Comparison of ENCODE assay signal across 11 cellular contexts in the genomic region with DNA sequence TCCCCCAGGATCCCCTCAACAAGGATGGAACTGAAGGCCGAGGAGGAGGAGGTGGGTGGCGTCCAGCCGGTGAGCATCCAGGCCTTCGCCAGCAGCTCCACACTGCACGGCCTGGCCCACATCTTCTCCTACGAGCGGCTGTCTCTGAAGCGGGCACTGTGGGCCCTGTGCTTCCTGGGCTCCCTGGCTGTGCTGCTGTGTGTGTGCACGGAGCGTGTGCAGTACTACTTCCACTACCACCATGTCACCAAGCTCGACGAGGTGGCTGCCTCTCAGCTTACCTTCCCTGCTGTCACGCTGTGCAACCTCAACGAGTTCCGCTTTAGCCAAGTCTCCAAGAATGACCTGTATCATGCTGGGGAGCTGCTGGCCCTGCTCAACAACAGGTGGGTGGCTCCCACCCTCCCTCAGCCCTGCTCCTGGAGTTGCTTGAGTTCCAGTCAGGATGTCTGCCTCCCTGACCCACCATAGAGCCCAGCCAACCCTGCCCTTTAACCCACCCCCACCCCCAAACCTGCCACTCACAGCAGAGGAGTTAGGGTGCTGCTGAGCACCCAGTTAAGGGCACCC. TPM values are rescaled to one million over a fixed set of nuclear protein-coding genes. Genes with fewer than 3 reads are reported as not detected.
DNase-seq lines count a peak whose midpoint lies in the region; ATAC-seq, FAIRE-seq and TF ChIP-seq lines count a peak whose summit lies in the region.
"Had no signal": no experiment of that assay in that cellular context is flagged by ENCODE, and none has a peak within 500 bp of the region (broad histone marks: within the 10 kb centered on the region; RNA-seq: fewer than 3 reads in every experiment).

No MANE protein-coding gene starts in this region.

- no peaks in the 10 kb centered on the region for H3K36me3 ChIP-seq in CD8-positive, alpha-beta T cell (ENCODE audit: insufficient read depth, low read length)
- H3K36me3 ChIP-seq in ascending aorta: no peaks in the 10 kb centered on the region
- H3K36me3 ChIP-seq: esophagus muscularis mucosa, suprapubic skin had no signal

- no peak for TF ChIP-seq CTCF in CD8-positive, alpha-beta T cell (IDR thresholded peaks at IDR 0.05)
- no peak for TF ChIP-seq CTCF in ascending aorta (IDR thresholded peaks at IDR 0.05)

- POLR2A ChIA-PET in CD8-positive, alpha-beta T cell (lab: Charles Lee): interaction anchor here (0.9 to 1.5 kb wide), 2 partner anchors 11 to 54 kb away, joined by 3 to 5 read pairs; no protein-coding TSS in a partner anchor
- POLR2A ChIA-PET in naive thymus-derived CD8-positive, alpha-beta T cell (lab: Charles Lee): interaction anchor here (0.6 to 2.7 kb wide), 11 partner anchors 9 to 549 kb away, joined by 3 to 19 read pairs (median 4); a partner anchor contains a TSS

- intact Hi-C loops in CD8-positive, alpha-beta T cell (cut with DNase I, micrococcal nuclease): loop anchor here (1.0 to 10.0 kb wide), 3 partner anchors 34 to 194 kb away; a partner anchor contains a TSS
- intact Hi-C loops in ascending aorta (cut with DNase I): loop anchor here (5.0 kb wide), 2 partner anchors 192 to 282 kb away; no protein-coding TSS in a partner anchor

- peak; percentile 25 for ATAC-seq in CD8-positive, alpha-beta T cell
- ATAC-seq in activated T-cell treated with anti-CD3 and anti-CD28 coated beads, Interleukin-2, amount 50 U/mL, for 72 hours (replicated peaks in 1 of 2): peak; percentile 6 to 23
- ATAC-seq in naive thymus-derived CD8-positive, alpha-beta T cell: peak; percentile 46 to 47
- ATAC-seq: right cardiac atrium had no signal

- peaks cover 49% of the 10 kb centered on the region for H3K4me1 Mint-ChIP-seq in CD8-positive, alpha-beta T cell (ENCODE audit: low read depth)
- H3K4me1 Mint-ChIP-seq in activated T-cell treated with anti-CD3 and anti-CD28 coated beads, Interleukin-2, amount 50 U/mL, for 72 hours (ENCODE audit: low read depth): peaks cover 50% of the 10 kb centered on the region
- peaks cover 44 to 61% (median 52%) of the 10 kb centered on the region in 4 donors for H3K4me1 Mint-ChIP-seq in naive thymus-derived CD8-positive, alpha-beta T cell

- H3K27ac Mint-ChIP-seq in CD8-positive, alpha-beta T cell: peak overlapping the region; percentile 60
- H3K27ac Mint-ChIP-seq in activated T-cell treated with anti-CD3 and anti-CD28 coated beads, Interleukin-2, amount 50 U/mL, for 72 hours: no peak overlapping the region
- peak overlapping the region; percentile 71 to 96 (median 90) for H3K27ac Mint-ChIP-seq in naive thymus-derived CD8-positive, alpha-beta T cell

- H3K9me3 ChIP-seq in CD8-positive, alpha-beta T cell (ENCODE audit: low read length): no peaks in the 10 kb centered on the region
- H3K9me3 ChIP-seq in ascending aorta: no peaks in the 10 kb centered on the region
- H3K9me3 ChIP-seq: esophagus muscularis mucosa, suprapubic skin had no signal

- H3K27me3 Mint-ChIP-seq in CD8-positive, alpha-beta T cell (ENCODE audit: low read depth): peaks cover 12% of the 10 kb centered on the region
- peaks cover 16% of the 10 kb centered on the region for H3K27me3 Mint-ChIP-seq in activated T-cell treated with anti-CD3 and anti-CD28 coated beads, Interleukin-2, amount 50 U/mL, for 72 hours (ENCODE audit: low read depth)
- H3K27me3 Mint-ChIP-seq in naive thymus-derived CD8-positive, alpha-beta T cell: peaks cover 4 to 22% (median 14%) of the 10 kb centered on the region in 5 donors

- H3K36me3 Mint-ChIP-seq in CD8-positive, alpha-beta T cell: peaks cover 4% of the 10 kb centered on the region
- peaks cover 2 to 3% of the 10 kb centered on the region in 2 donors for H3K36me3 Mint-ChIP-seq in activated T-cell treated with anti-CD3 and anti-CD28 coated beads, Interleukin-2, amount 50 U/mL, for 72 hours (ENCODE audit: insufficient read depth in 2 of 2)
- no peaks in the 10 kb centered on the region for H3K36me3 Mint-ChIP-seq in naive thymus-derived CD8-positive, alpha-beta T cell

- H3K27me3 ChIP-seq in CD8-positive, alpha-beta T cell (ENCODE audit: insufficient read depth, low read length): no peaks in the 10 kb centered on the region
- H3K27me3 ChIP-seq in ascending aorta: no peaks in the 10 kb centered on the region
- H3K27me3 ChIP-seq: suprapubic skin had no signal

- TF ChIP-seq POLR2A in GM12891 (IDR thresholded peaks at IDR 0.05; ENCODE audit: low read depth, low read length): no peak

- H3K4me3 Mint-ChIP-seq in CD8-positive, alpha-beta T cell: peak overlapping the region; percentile 64
- peak overlapping the region; percentile 65 to 72 for H3K4me3 Mint-ChIP-seq in activated T-cell treated with anti-CD3 and anti-CD28 coated beads, Interleukin-2, amount 50 U/mL, for 72 hours
- H3K4me3 Mint-ChIP-seq in naive thymus-derived CD8-positive, alpha-beta T cell: peak overlapping the region; percentile 61 to 91 (median 80)

- DNase-seq in CD8-positive, alpha-beta T cell: peak in 4 of 7 experiments; percentile 25 to 69 (median 38)
- no peak for DNase-seq in GM12891 (ENCODE audit: insufficient read length, low spot score)
- peak in 1 of 2 donors; percentile 40 for DNase-seq in activated T-cell treated with anti-CD3 and anti-CD28 coated beads, Interleukin-2, amount 50 U/mL, for 72 hours
- DNase-seq in naive thymus-derived CD8-positive, alpha-beta T cell: peak in 5 of 10 donors; percentile 21 to 71 (median 49)
- DNase-seq in cerebellar nuclear complex (lab: John Stamatoyannopoulos, UW): no peak
- no peak for DNase-seq in ascending aorta (ENCODE audit: low spot score in 2 of 2)
- no peak for DNase-seq in HUDEP-2 (lab: John Stamatoyannopoulos, UW; ENCODE audit: unreplicated experiment in 76 of 76)
- DNase-seq: NCI-H1092 had no signal

- peaks cover 51% of the 10 kb centered on the region for H3K4me1 ChIP-seq in CD8-positive, alpha-beta T cell (ENCODE audit: insufficient read depth, low read length)
- H3K4me1 ChIP-seq in ascending aorta: peaks cover 2 to 5% of the 10 kb centered on the region in 2 donors

- H3K4me3 ChIP-seq in CD8-positive, alpha-beta T cell (ENCODE audit: low read depth, low read length): peak overlapping the region; percentile 14
- no peak overlapping the region for H3K4me3 ChIP-seq in ascending aorta

- FAIRE-seq in GM12891 (lab: Jason Lieb, UNC): peak; percentile 71

- CTCF ChIA-PET in CD8-positive, alpha-beta T cell (lab: Charles Lee): interaction anchor here (0.6 to 16.2 kb wide), 9 partner anchors 9 to 191 kb away, joined by 3 to 191 read pairs (median 6); no protein-coding TSS in a partner anchor

- no peak overlapping the region for H3K27ac ChIP-seq in CD8-positive, alpha-beta T cell (ENCODE audit: low read depth, low read length)
- H3K27ac ChIP-seq in ascending aorta: no peak overlapping the region
- H3K27ac ChIP-seq: suprapubic skin had no signal

- no peaks in the 10 kb centered on the region for H3K9me3 Mint-ChIP-seq in CD8-positive, alpha-beta T cell
- no peaks in the 10 kb centered on the region for H3K9me3 Mint-ChIP-seq in activated T-cell treated with anti-CD3 and anti-CD28 coated beads, Interleukin-2, amount 50 U/mL, for 72 hours
- no peaks in the 10 kb centered on the region for H3K9me3 Mint-ChIP-seq in naive thymus-derived CD8-positive, alpha-beta T cell

TF ChIP-seq in GM12891, 5 proteins besides CTCF, POLR2A, EP300 and RAD21:
- TF ChIP-seq TAF1 (IDR thresholded peaks at IDR 0.05; ENCODE audit: low read depth, low read length): no peak
- no peak for TF ChIP-seq POLR2AphosphoS5 (IDR thresholded peaks at IDR 0.05; ENCODE audit: low read depth, low read length)
- no peak for TF ChIP-seq POU2F2 (IDR thresholded peaks at IDR 0.05; ENCODE audit: low read depth, low read length)
- no peak for TF ChIP-seq PAX5 (IDR thresholded peaks at IDR 0.05; ENCODE audit: insufficient read depth, low read length, severe bottlenecking)
- no peak for TF ChIP-seq SPI1 (IDR thresholded peaks at IDR 0.05; ENCODE audit: low read depth, low read length)

RNA-seq across cellular contexts. Expression of a gene that starts 1.4 kb away (rescaled TPM):
- 1 to 10 TPM; 2.9 to 3.8 TPM for total RNA-seq in CD8-positive, alpha-beta T cell
- 0.17 TPM for polyA plus RNA-seq in GM12891 (2012; ENCODE audit: low read depth, missing spikeins)
- total RNA-seq in activated T-cell treated with anti-CD3 and anti-CD28 coated beads, Interleukin-2, amount 50 U/mL, for 72 hours: 10 to 100 TPM in 1 of 2 donors, 1 to 10 TPM in 1; 5.8 to 12.4 TPM
- total RNA-seq in naive thymus-derived CD8-positive, alpha-beta T cell: 10 to 100 TPM; 11.7 to 12.2 TPM
- 1 to 10 TPM in 2 of 3 donors, under 1 TPM in 1; 0.97 to 1.3 (median 1.0) TPM for polyA plus RNA-seq in naive thymus-derived CD8-positive, alpha-beta T cell
- total RNA-seq in ascending aorta: not detected

RNA-seq across cellular contexts. Expression of a gene that starts 26.3 kb away (rescaled TPM):
- 10 to 100 TPM; 90.2 to 92.1 TPM for total RNA-seq in CD8-positive, alpha-beta T cell
- polyA plus RNA-seq in GM12891 (2012; ENCODE audit: low read depth, missing spikeins): 41.2 TPM
- total RNA-seq in activated T-cell treated with anti-CD3 and anti-CD28 coated beads, Interleukin-2, amount 50 U/mL, for 72 hours: 100 to 1,000 TPM in 1 of 2 donors, 10 to 100 TPM in 1; 91.0 to 111 TPM
- total RNA-seq in naive thymus-derived CD8-positive, alpha-beta T cell: 10 to 100 TPM; 63.1 to 71.8 TPM
- 10 to 100 TPM in 2 of 3 donors, 1 to 10 TPM in 1; 9.7 to 16.8 (median 16.0) TPM for polyA plus RNA-seq in naive thymus-derived CD8-positive, alpha-beta T cell
- total RNA-seq in ascending aorta: 277 TPM

RNA-seq across cellular contexts. Expression of a gene that starts 33.5 kb away (rescaled TPM):
- total RNA-seq in CD8-positive, alpha-beta T cell: 1 to 10 TPM; 2.2 to 2.8 TPM
- polyA plus RNA-seq in GM12891 (2012; ENCODE audit: low read depth, missing spikeins): 43.8 TPM
- 100 to 1,000 TPM; 121 to 150 TPM for total RNA-seq in activated T-cell treated with anti-CD3 and anti-CD28 coated beads, Interleukin-2, amount 50 U/mL, for 72 hours
- total RNA-seq in naive thymus-derived CD8-positive, alpha-beta T cell: 10 to 100 TPM; 11.0 to 12.8 TPM
- 10 to 100 TPM in 1 of 3 donors, 1 to 10 TPM in 2; 8.4 to 11.5 (median 8.6) TPM for polyA plus RNA-seq in naive thymus-derived CD8-positive, alpha-beta T cell
- total RNA-seq in ascending aorta: 5.1 TPM

RNA-seq across cellular contexts. Expression of a gene that starts 45.0 kb away (rescaled TPM):
- total RNA-seq in CD8-positive, alpha-beta T cell: under 1 TPM; 0.24 to 0.50 TPM
- polyA plus RNA-seq in GM12891 (2012; ENCODE audit: low read depth, missing spikeins): 0.27 TPM
- 1 to 10 TPM; 1.6 to 3.5 TPM for total RNA-seq in activated T-cell treated with anti-CD3 and anti-CD28 coated beads, Interleukin-2, amount 50 U/mL, for 72 hours
- total RNA-seq in naive thymus-derived CD8-positive, alpha-beta T cell: 1 to 10 TPM; 1.1 to 1.5 TPM
- polyA plus RNA-seq in naive thymus-derived CD8-positive, alpha-beta T cell: not detected
- total RNA-seq in ascending aorta: 12.2 TPM

RNA-seq across cellular contexts. Expression of a gene that starts 53.2 kb away (rescaled TPM):
- 10 to 100 TPM; 42.2 to 43.3 TPM for total RNA-seq in CD8-positive, alpha-beta T cell
- polyA plus RNA-seq in GM12891 (2012; ENCODE audit: low read depth, missing spikeins): 97.6 TPM
- 10 to 100 TPM; 41.5 to 50.1 TPM for total RNA-seq in activated T-cell treated with anti-CD3 and anti-CD28 coated beads, Interleukin-2, amount 50 U/mL, for 72 hours
- 10 to 100 TPM; 43.4 to 47.1 TPM for total RNA-seq in naive thymus-derived CD8-positive, alpha-beta T cell
- 100 to 1,000 TPM; 266 to 317 (median 298) TPM for polyA plus RNA-seq in naive thymus-derived CD8-positive, alpha-beta T cell
- total RNA-seq in ascending aorta: 19.8 TPM

Comparison
In these comparisons a context has a peak if more than half of its experiments do, and no peak if none do; other contexts are left out.
1. DNase-seq: peak in CD8-positive, alpha-beta T cell (4 of 7); none in GM12891 (single experiment), cerebellar nuclear complex (0 of 2), ascending aorta (0 of 2) and HUDEP-2 (0 of 76).
2. RNA of a gene that starts 33.5 kb away (total RNA-seq): 121 to 150 TPM in activated T-cell treated with anti-CD3 and anti-CD28 coated beads, Interleukin-2, amount 50 U/mL, for 72 hours; 11.0 to 12.8 TPM in naive thymus-derived CD8-positive, alpha-beta T cell, 5.1 TPM in ascending aorta (single experiment) and 2.2 to 2.8 TPM in CD8-positive, alpha-beta T cell; every median in the first group is over 4 times any median in the second.
3. Peak in every context shown above with its lines, with median percentiles within 50 percentile points of each other: ATAC-seq and H3K4me3 Mint-ChIP-seq.